Comparison of ENCODE assay signal across 19 cellular contexts in genomic region chr12:1761857-1762256, GRCh38. TPM values are rescaled to one million over a fixed set of nuclear protein-coding genes. Genes with fewer than 3 reads are reported as not detected.
A peak's percentile ranks its signal among the peaks of the same experiment; 100 is the strongest.
DNase-seq lines count a peak whose midpoint lies in the region; ATAC-seq and TF ChIP-seq lines count a peak whose summit lies in the region.
"Had no signal": no experiment of that assay in that cellular context is flagged by ENCODE, and none has a peak within 500 bp of the region (broad histone marks: within the 10 kb centered on the region; RNA-seq: fewer than 3 reads in every experiment).

No MANE protein-coding gene starts in this region.

- H3K36me3 Mint-ChIP-seq in stimulated activated naive CD8-positive, alpha-beta T cell treated with anti-CD3 and anti-CD28 coated beads, Interleukin-15, Interleukin-2, amounts not matched to agents 100 ng/mL and 50 ng/mL, for 24 hours (ENCODE audit: low read depth), result peaks cover 43% of the 10 kb centered on the region
- peaks cover 16% of the 10 kb centered on the region for H3K36me3 Mint-ChIP-seq in mesothelial cell of epicardium

- peak overlapping the region; percentile 55 for H3K27ac Mint-ChIP-seq in stimulated activated naive CD8-positive, alpha-beta T cell treated with anti-CD3 and anti-CD28 coated beads, Interleukin-15, Interleukin-2, amounts not matched to agents 100 ng/mL and 50 ng/mL, for 24 hours
- no peak overlapping the region for H3K27ac Mint-ChIP-seq in stimulated activated naive CD8-positive, alpha-beta T cell treated with anti-CD3 and anti-CD28 coated beads, Interleukin-15, amount 100 ng/mL, for 72 hours
- H3K27ac Mint-ChIP-seq in mesothelial cell of epicardium, result peak overlapping the region; percentile 63
- H3K27ac Mint-ChIP-seq: CD8-positive, alpha-beta T cell; HFFc6 had no signal

- no peaks in the 10 kb centered on the region for H3K27me3 ChIP-seq in RWPE2 (ENCODE audit: insufficient read depth, poor library complexity, severe bottlenecking)
- no peaks in the 10 kb centered on the region for H3K27me3 ChIP-seq in thyroid gland

- H3K4me3 ChIP-seq in RWPE2 (ENCODE audit: severe bottlenecking) (no peak overlapping the region), thyroid gland (replicated peaks in 1 of 3) (no peak overlapping the region)
- H3K4me3 ChIP-seq: K562 had no signal

- H3K4me1 ChIP-seq in RWPE2 (ENCODE audit: insufficient read depth, poor library complexity, severe bottlenecking), result peaks cover 33% of the 10 kb centered on the region
- H3K4me1 ChIP-seq in thyroid gland, result peaks cover 38 to 42% of the 10 kb centered on the region in 2 donors

- no peak for TF ChIP-seq CTCF in RWPE2 (IDR thresholded peaks at IDR 0.05; ENCODE audit: poor library complexity, severe bottlenecking)
- TF ChIP-seq CTCF in mesothelial cell of epicardium (IDR thresholded peaks at IDR 0.05; ENCODE audit: unreplicated experiment), result no peak
- no peak for TF ChIP-seq CTCF in thyroid gland (IDR thresholded peaks at IDR 0.05)

- no peaks in the 10 kb centered on the region for H3K27me3 Mint-ChIP-seq in stimulated activated naive CD8-positive, alpha-beta T cell treated with anti-CD3 and anti-CD28 coated beads, Interleukin-15, Interleukin-2, amounts not matched to agents 100 ng/mL and 50 ng/mL, for 24 hours
- no peaks in the 10 kb centered on the region for H3K27me3 Mint-ChIP-seq in stimulated activated naive CD8-positive, alpha-beta T cell treated with anti-CD3 and anti-CD28 coated beads, Interleukin-15, amount 100 ng/mL, for 72 hours
- no peaks in the 10 kb centered on the region for H3K27me3 Mint-ChIP-seq in mesothelial cell of epicardium (ENCODE audit: low read depth)

- 37% methylated on average over 3 of the region's 3 CpGs for WGBS in thyroid gland, 2 donors

- no peak for DNase-seq in stimulated activated naive CD8-positive, alpha-beta T cell treated with anti-CD3 and anti-CD28 coated beads, Interleukin-15, amount 100 ng/mL, for 72 hours
- DNase-seq in RWPE2 (ENCODE audit: low spot score) (no peak), mesothelial cell of epicardium (ENCODE audit: low spot score in 2 of 2, unreplicated experiment in 2 of 2) (no peak), thyroid gland (peak; percentile 67 to 69), DMS53 (lab: John Stamatoyannopoulos, UW) (no peak), D341Med (ENCODE audit: low spot score) (no peak)
- DNase-seq: CD8-positive, alpha-beta T cell; COR-L47; DMS 273 treated with DMSO at 0.1 percent for 48 hours; DMS79 treated with DMSO at 0.1 percent for 48 hours; EL; HCEC 1CT; HFFc6 had no signal

- ATAC-seq in stimulated activated naive CD8-positive, alpha-beta T cell treated with anti-CD3 and anti-CD28 coated beads, Interleukin-15, amount 100 ng/mL, for 72 hours, result no peak
- ATAC-seq in RWPE2 (ENCODE audit: low read depth) (no peak), GM18517 (IDR thresholded peaks at IDR 0.05; ENCODE audit: unreplicated experiment) (no peak)
- ATAC-seq: CD8-positive, alpha-beta T cell; K562 had no signal

- no peak overlapping the region for H3K4me3 Mint-ChIP-seq in stimulated activated naive CD8-positive, alpha-beta T cell treated with anti-CD3 and anti-CD28 coated beads, Interleukin-15, Interleukin-2, amounts not matched to agents 100 ng/mL and 50 ng/mL, for 24 hours
- H3K4me3 Mint-ChIP-seq in stimulated activated naive CD8-positive, alpha-beta T cell treated with anti-CD3 and anti-CD28 coated beads, Interleukin-15, amount 100 ng/mL, for 72 hours, result no peak overlapping the region
- no peak overlapping the region for H3K4me3 Mint-ChIP-seq in mesothelial cell of epicardium
- H3K4me3 Mint-ChIP-seq: CD14-positive monocyte; CD8-positive, alpha-beta T cell; HFFc6 had no signal

- intact Hi-C loops in thyroid gland (cut with DNase I), result no loop called here

- peaks cover 53% of the 10 kb centered on the region for H3K36me3 ChIP-seq in RWPE2 (ENCODE audit: low read depth)
- H3K36me3 ChIP-seq in thyroid gland, result peaks cover 0 to 3% of the 10 kb centered on the region in 2 donors

- H3K9me3 ChIP-seq in RWPE2 (ENCODE audit: severe bottlenecking) (no peaks in the 10 kb centered on the region), thyroid gland (no peaks in the 10 kb centered on the region)

- no peak for TF ChIP-seq POLR2A in thyroid gland (IDR thresholded peaks at IDR 0.05)

- H3K27ac ChIP-seq in RWPE2 (ENCODE audit: poor library complexity, severe bottlenecking) (peak overlapping the region; percentile 59), thyroid gland (peak overlapping the region; percentile 35 to 98 (median 58))
- H3K27ac ChIP-seq: HL-60 had no signal

- peaks cover 7% of the 10 kb centered on the region for H3K4me1 Mint-ChIP-seq in stimulated activated naive CD8-positive, alpha-beta T cell treated with anti-CD3 and anti-CD28 coated beads, Interleukin-15, Interleukin-2, amounts not matched to agents 100 ng/mL and 50 ng/mL, for 24 hours (ENCODE audit: low read depth)
- H3K4me1 Mint-ChIP-seq in stimulated activated naive CD8-positive, alpha-beta T cell treated with anti-CD3 and anti-CD28 coated beads, Interleukin-15, amount 100 ng/mL, for 72 hours, result peaks cover 15% of the 10 kb centered on the region
- peaks cover 50% of the 10 kb centered on the region for H3K4me1 Mint-ChIP-seq in mesothelial cell of epicardium

- no peaks in the 10 kb centered on the region for H3K9me3 Mint-ChIP-seq in stimulated activated naive CD8-positive, alpha-beta T cell treated with anti-CD3 and anti-CD28 coated beads, Interleukin-15, Interleukin-2, amounts not matched to agents 100 ng/mL and 50 ng/mL, for 24 hours
- no peaks in the 10 kb centered on the region for H3K9me3 Mint-ChIP-seq in stimulated activated naive CD8-positive, alpha-beta T cell treated with anti-CD3 and anti-CD28 coated beads, Interleukin-15, amount 100 ng/mL, for 72 hours
- H3K9me3 Mint-ChIP-seq in mesothelial cell of epicardium, result no peaks in the 10 kb centered on the region
- H3K9me3 Mint-ChIP-seq: CD14-positive monocyte; CD8-positive, alpha-beta T cell had no signal

RNA-seq across cellular contexts. Expression of gene LRTM2, which starts 58.5 kb away (rescaled TPM):
- 0.45 to 0.47 TPM in 2 of 3 replicates, not detected in the other for total RNA-seq in mesothelial cell of epicardium
- total RNA-seq in thyroid gland, result not detected
- total RNA-seq: CD8-positive, alpha-beta T cell; H4; HFFc6; K562 had no signal

Comparison
In these comparisons a context has a peak if more than half of its experiments do, and no peak if none do; other contexts are left out.
1. H3K27ac Mint-ChIP-seq: peak in stimulated activated naive CD8-positive, alpha-beta T cell treated with anti-CD3 and anti-CD28 coated beads, Interleukin-15, Interleukin-2, amounts not matched to agents 100 ng/mL and 50 ng/mL, for 24 hours (single experiment) and mesothelial cell of epicardium (single experiment); none in stimulated activated naive CD8-positive, alpha-beta T cell treated with anti-CD3 and anti-CD28 coated beads, Interleukin-15, amount 100 ng/mL, for 72 hours (0 of 2).
2. DNase-seq: peak in thyroid gland (2 of 2); none in stimulated activated naive CD8-positive, alpha-beta T cell treated with anti-CD3 and anti-CD28 coated beads, Interleukin-15, amount 100 ng/mL, for 72 hours (0 of 2), RWPE2 (single experiment), mesothelial cell of epicardium (0 of 2), DMS53 (single experiment) and D341Med (single experiment).